Comparison of ENCODE assay signal across 22 cellular contexts in genomic region chr2:21814588-21815192, GRCh38.
DNase-seq lines count a peak whose midpoint lies in the region; ATAC-seq and TF ChIP-seq lines count a peak whose summit lies in the region.
"Had no signal": no experiment of that assay in that cellular context is flagged by ENCODE, and none has a peak within 500 bp of the region (broad histone marks: within the 10 kb centered on the region; RNA-seq: fewer than 3 reads in every experiment).

No MANE protein-coding gene starts in this region.

- H3K9me2 ChIP-seq in neural cell (ENCODE audit: insufficient read depth, low read length) = no peaks in the 10 kb centered on the region

- DNase-seq in NCI-H2171 (lab: John Stamatoyannopoulos, UW) (peak; percentile 42), NCI-H2171 treated with DMSO at 0.1 percent for 48 hours (lab: John Stamatoyannopoulos, UW) (peak; percentile 68)
- DNase-seq: 8988T; ACHN; BE2C; C1 segment of cervical spinal cord; CD4-positive, alpha-beta memory T cell; CD4-positive, CD25-positive, alpha-beta regulatory T cell; CD8-positive, alpha-beta memory T cell; COR-L47; DMS 273 treated with DMSO at 0.1 percent for 48 hours; DMS153; DMS53; DMS79; DND-41; EL; GDM1 had no signal

- no peak overlapping the region for H2AFZ ChIP-seq in neural cell (ENCODE audit: low read depth, low read length)

- peak; percentile 78 for TF ChIP-seq EP300 in neural cell (conservative IDR thresholded peaks at IDR 0.05; ENCODE audit: poor library complexity, severe bottlenecking)

- no peak for TF ChIP-seq CTCF in neural cell (IDR thresholded peaks at IDR 0.05; ENCODE audit: poor library complexity, severe bottlenecking)

- H3K79me2 ChIP-seq in neural cell (replicated peaks; ENCODE audit: insufficient read depth, low read length) = no peaks in the 10 kb centered on the region

- H3F3A ChIP-seq in neural cell (ENCODE audit: insufficient read depth, low read length, poor library complexity, severe bottlenecking) = no peaks in the 10 kb centered on the region

- no peak overlapping the region for H3K4me3 ChIP-seq in neural cell (ENCODE audit: low read length)
- H3K4me3 ChIP-seq: BLaER1, GM12878 had no signal

- peak; percentile 46 for TF ChIP-seq RAD21 in neural cell (conservative IDR thresholded peaks at IDR 0.05)

- H3K27me3 ChIP-seq in neural cell (ENCODE audit: insufficient read depth, low read depth, low read length) = no peaks in the 10 kb centered on the region
- H3K27me3 ChIP-seq: BE2C, BLaER1 had no signal

- peak overlapping the region; percentile 46 for H3K9ac ChIP-seq in neural cell (ENCODE audit: low read length)
- H3K9ac ChIP-seq: BLaER1 had no signal

- H4K20me1 ChIP-seq in neural cell (ENCODE audit: insufficient read depth) = no peaks in the 10 kb centered on the region
- H4K20me1 ChIP-seq: BLaER1 had no signal

- H3K27ac ChIP-seq in neural cell (ENCODE audit: low read length) = peak overlapping the region; percentile 87
- H3K27ac ChIP-seq: BLaER1 had no signal

- peak overlapping the region; percentile 1 for H3K4me2 ChIP-seq in neural cell (ENCODE audit: low read length)
- H3K4me2 ChIP-seq: BLaER1 had no signal

- no peaks in the 10 kb centered on the region for H3K36me3 ChIP-seq in neural cell (ENCODE audit: insufficient read depth, low read length)
- H3K36me3 ChIP-seq: BE2C, BLaER1 had no signal

- no peak for ATAC-seq in SK-N-SH treated with all-trans-retinoic acid at 6 μM for 48 hours
- ATAC-seq in HG03039 (IDR thresholded peaks at IDR 0.05; ENCODE audit: unreplicated experiment) = no peak
- ATAC-seq: GM12878 had no signal

- H3K9me3 ChIP-seq in neural cell (ENCODE audit: low read length) = no peaks in the 10 kb centered on the region
- H3K9me3 ChIP-seq: BE2C, BLaER1 had no signal

TF ChIP-seq in neural cell, 6 proteins besides CTCF, POLR2A, EP300 and RAD21:
- TF ChIP-seq REST (IDR thresholded peaks at IDR 0.05; ENCODE audit: borderline replicate concordance) = peak; percentile 98
- TF ChIP-seq TAF1 (IDR thresholded peaks at IDR 0.05; ENCODE audit: low read depth) = no peak
- no peak for TF ChIP-seq EZH2 (IDR thresholded peaks at IDR 0.05; ENCODE audit: borderline replicate concordance, insufficient read depth, low read length, poor library complexity, severe bottlenecking)
- peak; percentile 45 for TF ChIP-seq SMC3 (conservative IDR thresholded peaks at IDR 0.05; ENCODE audit: poor library complexity)
- no peak for TF ChIP-seq MXI1 (conservative IDR thresholded peaks at IDR 0.05; ENCODE audit: poor library complexity, severe bottlenecking)
- TF ChIP-seq POLR2AphosphoS5 (IDR thresholded peaks at IDR 0.05) = peak; percentile 65

TF ChIP-seq in SK-N-SH treated with all-trans-retinoic acid at 6 μM for 48 hours, 23 proteins besides CTCF, POLR2A, EP300 and RAD21:
- TF ChIP-seq GLIS3 (CRISPR knock-in tag; IDR thresholded peaks at IDR 0.05) = no peak
- no peak for TF ChIP-seq SNAI2 (CRISPR knock-in tag; IDR thresholded peaks at IDR 0.05)
- no peak for TF ChIP-seq POU6F1 (CRISPR knock-in tag; IDR thresholded peaks at IDR 0.05; ENCODE audit: borderline replicate concordance, low read depth)
- TF ChIP-seq TOX (CRISPR knock-in tag; IDR thresholded peaks at IDR 0.05; ENCODE audit: borderline replicate concordance) = no peak
- no peak for TF ChIP-seq ESRRG (CRISPR knock-in tag; IDR thresholded peaks at IDR 0.05)
- no peak for TF ChIP-seq OSR1 (CRISPR knock-in tag; IDR thresholded peaks at IDR 0.05)
